21 cellular contexts compared by ENCODE assay signal in genomic region chr11:128098840-128099239, GRCh38.
A peak's percentile ranks its signal among the peaks of the same experiment; 100 is the strongest.
DNase-seq lines count a peak whose midpoint lies in the region; TF ChIP-seq lines count a peak whose summit lies in the region.
"Had no signal": no experiment of that assay in that cellular context is flagged by ENCODE, and none has a peak within 500 bp of the region (broad histone marks: within the 10 kb centered on the region; RNA-seq: fewer than 3 reads in every experiment).

No MANE protein-coding gene starts in this region.

- peaks cover 40% of the 10 kb centered on the region for H3K4me1 Mint-ChIP-seq in activated naive CD4-positive, alpha-beta T cell treated with anti-CD3 and anti-CD28 coated beads for 36 hours (ENCODE audit: low read depth)
- peaks cover 16% of the 10 kb centered on the region for H3K4me1 Mint-ChIP-seq in activated naive CD8-positive, alpha-beta T cell (ENCODE audit: low read depth)
- peaks cover 31% of the 10 kb centered on the region for H3K4me1 Mint-ChIP-seq in stimulated activated naive CD8-positive, alpha-beta T cell treated with anti-CD3 and anti-CD28 coated beads, Interleukin-15, Interleukin-2, amounts not matched to agents 100 ng/mL and 50 ng/mL, for 24 hours (ENCODE audit: low read depth)

- peak overlapping the region; percentile 76 for H3K27ac Mint-ChIP-seq in activated naive CD4-positive, alpha-beta T cell treated with anti-CD3 and anti-CD28 coated beads for 36 hours
- H3K27ac Mint-ChIP-seq in activated naive CD8-positive, alpha-beta T cell, result peak overlapping the region; percentile 72
- peak overlapping the region; percentile 89 for H3K27ac Mint-ChIP-seq in stimulated activated naive CD8-positive, alpha-beta T cell treated with anti-CD3 and anti-CD28 coated beads, Interleukin-15, Interleukin-2, amounts not matched to agents 100 ng/mL and 50 ng/mL, for 24 hours
- H3K27ac Mint-ChIP-seq: activated CD4-positive, alpha-beta T cell treated with anti-CD3 and anti-CD28 coated beads, Interleukin-2, amount 10 ng/mL, durations not matched to agents 7 days and 5 days; effector memory CD8-positive, alpha-beta T cell; T-helper 2 cell treated with Interferon-gamma antibody and Interleukin-4, amounts not matched to agents 5 μg/mL and 100 μg/mL, for 36 hours had no signal

- H3K9me3 Mint-ChIP-seq in activated naive CD4-positive, alpha-beta T cell treated with anti-CD3 and anti-CD28 coated beads for 36 hours, result no peaks in the 10 kb centered on the region
- H3K9me3 Mint-ChIP-seq in activated naive CD8-positive, alpha-beta T cell (ENCODE audit: low read depth), result no peaks in the 10 kb centered on the region
- H3K9me3 Mint-ChIP-seq in stimulated activated naive CD8-positive, alpha-beta T cell treated with anti-CD3 and anti-CD28 coated beads, Interleukin-15, Interleukin-2, amounts not matched to agents 100 ng/mL and 50 ng/mL, for 24 hours, result peaks cover 6% of the 10 kb centered on the region
- H3K9me3 Mint-ChIP-seq: effector memory CD8-positive, alpha-beta T cell; T-helper 2 cell treated with Interferon-gamma antibody and Interleukin-4, amounts not matched to agents 5 μg/mL and 100 μg/mL, for 36 hours had no signal

- CTCF ChIA-PET in activated naive CD4-positive, alpha-beta T cell treated with anti-CD3 and anti-CD28 coated beads for 36 hours (lab: Charles Lee), result no interaction called here

- H3K27ac ChIP-seq in caudate nucleus (ENCODE audit: low read depth, low read length), result no peak overlapping the region
- H3K27ac ChIP-seq: BLaER1 treated with 17β-estradiol and CSF1 and Interleukin-3, amounts not matched to agents 10 nM and 100 nM; left lung; VCaP had no signal

- intact Hi-C loops in activated naive CD4-positive, alpha-beta T cell treated with anti-CD3 and anti-CD28 coated beads for 36 hours (cut with micrococcal nuclease), result loop anchor here (2.0 kb wide), 1 partner anchor 14 kb away; no protein-coding TSS in a partner anchor

- no peaks in the 10 kb centered on the region for H3K36me3 Mint-ChIP-seq in activated naive CD4-positive, alpha-beta T cell treated with anti-CD3 and anti-CD28 coated beads for 36 hours (ENCODE audit: low read depth)
- H3K36me3 Mint-ChIP-seq in activated naive CD8-positive, alpha-beta T cell, result peaks cover 6% of the 10 kb centered on the region
- peaks cover 3% of the 10 kb centered on the region for H3K36me3 Mint-ChIP-seq in stimulated activated naive CD8-positive, alpha-beta T cell treated with anti-CD3 and anti-CD28 coated beads, Interleukin-15, Interleukin-2, amounts not matched to agents 100 ng/mL and 50 ng/mL, for 24 hours (ENCODE audit: low read depth)

- no peak overlapping the region for H3K4me3 Mint-ChIP-seq in activated naive CD4-positive, alpha-beta T cell treated with anti-CD3 and anti-CD28 coated beads for 36 hours
- H3K4me3 Mint-ChIP-seq in activated naive CD8-positive, alpha-beta T cell, result no peak overlapping the region
- no peak overlapping the region for H3K4me3 Mint-ChIP-seq in stimulated activated naive CD8-positive, alpha-beta T cell treated with anti-CD3 and anti-CD28 coated beads, Interleukin-15, Interleukin-2, amounts not matched to agents 100 ng/mL and 50 ng/mL, for 24 hours
- H3K4me3 Mint-ChIP-seq: activated CD4-positive, alpha-beta T cell treated with anti-CD3 and anti-CD28 coated beads, Interleukin-2, amount 10 ng/mL, durations not matched to agents 7 days and 5 days; effector memory CD8-positive, alpha-beta T cell; T-helper 2 cell treated with Interferon-gamma antibody and Interleukin-4, amounts not matched to agents 5 μg/mL and 100 μg/mL, for 36 hours had no signal

- H3K4me3 ChIP-seq in NB4 (ENCODE audit: low read depth, low read length), result no peak overlapping the region
- H3K4me3 ChIP-seq: BLaER1 treated with 17β-estradiol and CSF1 and Interleukin-3, amounts not matched to agents 10 nM and 100 nM; K562; left lung had no signal

- DNase-seq in activated naive CD4-positive, alpha-beta T cell treated with anti-CD3 and anti-CD28 coated beads for 36 hours, result peak; percentile 9
- DNase-seq in activated naive CD4-positive, alpha-beta T cell treated with Interleukin-2 at 50 U/mL for 16 hours, result no peak
- DNase-seq in NB4 (ENCODE audit: low read depth), result peak; percentile 8
- DNase-seq in NK-92 treated with Interleukin-12 subunit alpha and Interleukin-12 subunit beta, amount 100 ng/mL, for 24 hours (lab: John Stamatoyannopoulos, UW), result no peak
- no peak for DNase-seq in caudate nucleus (lab: John Stamatoyannopoulos, UW)
- DNase-seq: activated CD4-positive, alpha-beta T cell treated with anti-CD3 and anti-CD28 coated beads, Interleukin-2, amount 10 ng/mL, durations not matched to agents 7 days and 5 days; central memory CD4-positive, alpha-beta T cell; effector memory CD8-positive, alpha-beta T cell; head of caudate nucleus; islet precursor cell; left lung; NCI-H1930; NCI-H69; Right ventricle myocardium superior; stimulated activated naive CD4-positive, alpha-beta T cell treated with Interleukin-2 at 50 U/mL for 16 hours had no signal

- no peaks in the 10 kb centered on the region for H3K27me3 Mint-ChIP-seq in activated naive CD4-positive, alpha-beta T cell treated with anti-CD3 and anti-CD28 coated beads for 36 hours (ENCODE audit: low read depth)
- H3K27me3 Mint-ChIP-seq in activated naive CD8-positive, alpha-beta T cell, result no peaks in the 10 kb centered on the region
- no peaks in the 10 kb centered on the region for H3K27me3 Mint-ChIP-seq in stimulated activated naive CD8-positive, alpha-beta T cell treated with anti-CD3 and anti-CD28 coated beads, Interleukin-15, Interleukin-2, amounts not matched to agents 100 ng/mL and 50 ng/mL, for 24 hours

- TF ChIP-seq CTCF in NB4 (IDR thresholded peaks at IDR 0.05; ENCODE audit: low read depth, low read length), result no peak

- TF ChIP-seq POLR2A in NB4 (IDR thresholded peaks at IDR 0.05; ENCODE audit: extremely low read depth, insufficient read length), result no peak

Comparison
In these comparisons a context has a peak if more than half of its experiments do, and no peak if none do; other contexts are left out.
1. DNase-seq: peak in activated naive CD4-positive, alpha-beta T cell treated with anti-CD3 and anti-CD28 coated beads for 36 hours (single experiment) and NB4 (single experiment); none in activated naive CD4-positive, alpha-beta T cell treated with Interleukin-2 at 50 U/mL for 16 hours (single experiment), NK-92 treated with Interleukin-12 subunit alpha and Interleukin-12 subunit beta, amount 100 ng/mL, for 24 hours (single experiment) and caudate nucleus (0 of 61).
2. Peak in every context shown above with its lines, with median percentiles within 50 percentile points of each other: H3K27ac Mint-ChIP-seq.